24 cellular contexts compared by ENCODE assay signal in genomic region chr1:7429290-7429689, GRCh38.
DNase-seq lines count a peak whose midpoint lies in the region; ATAC-seq, FAIRE-seq and TF ChIP-seq lines count a peak whose summit lies in the region.
"Had no signal": no experiment of that assay in that cellular context is flagged by ENCODE, and none has a peak within 500 bp of the region (broad histone marks: within the 10 kb centered on the region; RNA-seq: fewer than 3 reads in every experiment).

No MANE protein-coding gene starts in this region.

- no peak overlapping the region for H3K4me3 Mint-ChIP-seq in MCF 10A (ENCODE audit: unreplicated experiment)
- H3K4me3 Mint-ChIP-seq: B cell; CD4-positive, alpha-beta T cell; CD8-positive, alpha-beta T cell had no signal

- ATAC-seq in HepG2: no peak
- no peak for ATAC-seq in right lobe of liver
- no peak for ATAC-seq in GM12878
- ATAC-seq: A549; CD8-positive, alpha-beta T cell had no signal

- intact Hi-C loops in HepG2 (cut with micrococcal nuclease; ENCODE audit: unreplicated experiment) (no loop called here), right lobe of liver (cut with DNase I) (no loop called here), GM12878 (cut with micrococcal nuclease; ENCODE audit: unreplicated experiment) (no loop called here), colonic mucosa (cut with DNase I) (no loop called here), MCF 10A (cut with micrococcal nuclease) (no loop called here)

- H3K27ac Mint-ChIP-seq in MCF 10A (ENCODE audit: low read depth, unreplicated experiment): no peak overlapping the region
- H3K27ac Mint-ChIP-seq: B cell; CD4-positive, alpha-beta T cell; CD8-positive, alpha-beta T cell had no signal

- CTCF ChIA-PET in HepG2 (lab: Yijun Ruan, JAX; ENCODE audit: low intra/inter-chr PET ratio, low total read pairs): no interaction called here
- CTCF ChIA-PET in HEK293 (lab: Yijun Ruan, JAX): no interaction called here
- CTCF ChIA-PET in GM12878 (lab: Yijun Ruan, JAX): no interaction called here
- CTCF ChIA-PET in H1 (lab: Charles Lee; ENCODE audit: partially characterized antibody): no interaction called here
- CTCF ChIA-PET in MCF 10A (lab: Yijun Ruan, JAX): interaction anchor here (0.6 kb wide), 1 partner anchor 360 kb away, joined by 3 read pairs; no protein-coding TSS in a partner anchor

- H3K9me3 ChIP-seq in HepG2 (ENCODE audit: low read length) (no peaks in the 10 kb centered on the region), right lobe of liver (no peaks in the 10 kb centered on the region), HEK293 (ENCODE audit: control insufficient read depth, insufficient read depth, low read depth, low read length) (no peaks in the 10 kb centered on the region), GM12878 (replicated peaks; ENCODE audit: control insufficient read depth, insufficient read depth, low read length) (no peaks in the 10 kb centered on the region; the same call in 2 of the 3 replicates), H1 (ENCODE audit: insufficient read depth in 2 of 2, low read depth in 1 of 2, low read length in 1 of 2) (peaks cover 3 to 4% of the 10 kb centered on the region in 2 experiments; a peak in 2 of 4 replicates), colonic mucosa (no peaks in the 10 kb centered on the region)
- H3K9me3 ChIP-seq: Caco-2 had no signal

- H2BK12ac ChIP-seq in H1 (ENCODE audit: low read depth, low read length): no peak overlapping the region

- no peaks in the 10 kb centered on the region for H3K4me1 Mint-ChIP-seq in MCF 10A (ENCODE audit: insufficient read depth, unreplicated experiment)
- H3K4me1 Mint-ChIP-seq: B cell had no signal

- no peaks in the 10 kb centered on the region for H3K36me3 Mint-ChIP-seq in MCF 10A (ENCODE audit: insufficient read depth, unreplicated experiment)
- H3K36me3 Mint-ChIP-seq: CD8-positive, alpha-beta T cell had no signal

- POLR2A ChIA-PET in HepG2 (lab: Yijun Ruan, JAX): no interaction called here
- POLR2A ChIA-PET in HEK293 (lab: Yijun Ruan, JAX): no interaction called here
- POLR2A ChIA-PET in GM12878 (lab: Charles Lee): no interaction called here
- POLR2A ChIA-PET in H1 (lab: Charles Lee; ENCODE audit: partially characterized antibody): no interaction called here
- POLR2A ChIA-PET in MCF 10A (lab: Yijun Ruan, JAX): no interaction called here

- TF ChIP-seq RAD21 in HepG2 (CRISPR knock-in tag; IDR thresholded peaks at IDR 0.05) (no peak), GM12878 (IDR thresholded peaks at IDR 0.05; ENCODE audit: insufficient read depth, low read depth, low read length) (no peak), H1 (IDR thresholded peaks at IDR 0.05 in 1 of 2, conservative IDR thresholded peaks at IDR 0.05 in 1 of 2; ENCODE audit: low read depth in 2 of 2, low read length in 2 of 2) (no peak)

- H3K36me3 ChIP-seq in HepG2 (replicated peaks in 1 of 2; ENCODE audit: control insufficient read depth in 1 of 2, insufficient read depth in 2 of 2, low read length in 2 of 2) (no peaks in the 10 kb centered on the region), right lobe of liver (no peaks in the 10 kb centered on the region), HEK293 (ENCODE audit: control insufficient read depth in 2 of 2, insufficient read depth in 1 of 2, low read length in 2 of 2) (no peaks in the 10 kb centered on the region), GM12878 (ENCODE audit: control insufficient read depth in 2 of 2, insufficient read depth in 2 of 2, low read length in 1 of 2) (no peaks in the 10 kb centered on the region), H1 (ENCODE audit: control insufficient read depth in 2 of 4, insufficient read depth in 4 of 4, low read length in 3 of 4) (no peaks in the 10 kb centered on the region; a peak in 1 of 8 replicates), colonic mucosa (no peaks in the 10 kb centered on the region)
- H3K36me3 ChIP-seq: BLaER1 treated with 17β-estradiol and CSF1 and Interleukin-3, amounts not matched to agents 10 nM and 100 nM had no signal

- RAD21 ChIA-PET in GM12878 (lab: Charles Lee; ENCODE audit: unreplicated experiment): no interaction called here

- H4K5ac ChIP-seq in H1 (ENCODE audit: insufficient read length, low read depth, low read length): no peak overlapping the region

- H3K79me2 ChIP-seq in HepG2 (ENCODE audit: insufficient read depth, low read length): no peaks in the 10 kb centered on the region
- H3K79me2 ChIP-seq in GM12878 (ENCODE audit: control insufficient read depth, insufficient read depth, low read length): no peaks in the 10 kb centered on the region
- H3K79me2 ChIP-seq in H1 (ENCODE audit: control insufficient read depth in 1 of 2, insufficient read depth in 2 of 2, low read length in 2 of 2): no peaks in the 10 kb centered on the region

- no peak overlapping the region for H4K8ac ChIP-seq in H1 (ENCODE audit: extremely low read depth, insufficient read depth, low read length)

- H3K79me1 ChIP-seq in H1 (ENCODE audit: low read depth, low read length): no peaks in the 10 kb centered on the region

- no peaks in the 10 kb centered on the region for H3K9me3 Mint-ChIP-seq in MCF 10A (ENCODE audit: unreplicated experiment)
- H3K9me3 Mint-ChIP-seq: CD4-positive, alpha-beta T cell; CD8-positive, alpha-beta T cell had no signal

- H3K27me3 Mint-ChIP-seq in MCF 10A (ENCODE audit: insufficient read depth, unreplicated experiment): no peaks in the 10 kb centered on the region

- no peak overlapping the region for H2AFZ ChIP-seq in HepG2 (ENCODE audit: low read length)
- H2AFZ ChIP-seq in GM12878 (ENCODE audit: control insufficient read depth, low read depth, low read length): no peak overlapping the region
- no peak overlapping the region for H2AFZ ChIP-seq in H1 (ENCODE audit: low read length)

- no TSS peak for BruUV-seq in HepG2 (replicated peaks; lab: Mats Ljungman, UMichigan)
- BruUV-seq in GM12878 (replicated peaks; lab: Mats Ljungman, UMichigan): no TSS peak
- no TSS peak for BruUV-seq in MCF 10A (replicated peaks; lab: Mats Ljungman, UMichigan)

- no peak for DNase-seq in HepG2 (ENCODE audit: low spot score)
- DNase-seq in right lobe of liver: no peak
- no peak for DNase-seq in GM12878 (ENCODE audit: low read depth, low spot score)
- no peak for DNase-seq in H1 (ENCODE audit: low read depth in 1 of 2, low spot score in 2 of 2)
- no peak for DNase-seq in colonic mucosa
- DNase-seq in MCF 10A (ENCODE audit: unreplicated experiment): no peak
- no peak for DNase-seq in hepatic stellate cell (ENCODE audit: low spot score)
- DNase-seq: AML-193; Caco-2; Calu3; CD4-positive, alpha-beta T cell; CD8-positive, alpha-beta T cell; DMS79 treated with DMSO at 0.1 percent for 48 hours; GF-D8 had no signal

- no peak overlapping the region for H2AK5ac ChIP-seq in H1 (ENCODE audit: low read depth, low read length)

- TF ChIP-seq CTCF in HepG2 (CRISPR knock-in tag; IDR thresholded peaks at IDR 0.05): no peak
- no peak for TF ChIP-seq CTCF in right lobe of liver (IDR thresholded peaks at IDR 0.05)
- TF ChIP-seq CTCF in HEK293 (tag by site-specific recombination; IDR thresholded peaks at IDR 0.05): no peak
- no peak for TF ChIP-seq CTCF in GM12878 (IDR thresholded peaks at IDR 0.05 in 2 of 3, conservative IDR thresholded peaks at IDR 0.05 in 1 of 3; ENCODE audit: control insufficient read depth in 2 of 3, extremely low read depth in 1 of 3, insufficient read depth in 1 of 3, low read depth in 3 of 3, low read length in 3 of 3)
- no peak for TF ChIP-seq CTCF in H1 (IDR thresholded peaks at IDR 0.05; ENCODE audit: control extremely low read depth in 1 of 3, insufficient read depth in 1 of 3, low read depth in 1 of 3, low read length in 3 of 3)
- TF ChIP-seq CTCF in colonic mucosa (IDR thresholded peaks at IDR 0.05): no peak
- no peak for TF ChIP-seq CTCF in MCF 10A (IDR thresholded peaks at IDR 0.05; ENCODE audit: unreplicated experiment)

- H4K91ac ChIP-seq in H1 (replicated peaks; ENCODE audit: insufficient read length, low read length): no peak overlapping the region

- no peak overlapping the region for H3K4ac ChIP-seq in H1 (replicated peaks; ENCODE audit: insufficient read length, low read depth, low read length)

- no peak overlapping the region for H3K27ac ChIP-seq in HepG2 (ENCODE audit: extremely low read length, insufficient read depth, low read length)
- no peak overlapping the region for H3K27ac ChIP-seq in right lobe of liver
- H3K27ac ChIP-seq in HEK293 (ENCODE audit: extremely low read depth, low read depth, low read length): no peak overlapping the region
- no peak overlapping the region for H3K27ac ChIP-seq in GM12878 (ENCODE audit: control insufficient read depth, insufficient read depth)
- no peak overlapping the region for H3K27ac ChIP-seq in H1 (ENCODE audit: low read depth, low read length)
- H3K27ac ChIP-seq in colonic mucosa: no peak overlapping the region
- H3K27ac ChIP-seq: 22Rv1; A549; BLaER1 treated with 17β-estradiol and CSF1 and Interleukin-3, amounts not matched to agents 10 nM and 100 nM; C4-2B had no signal

- SMC1A ChIA-PET in GM12878 (lab: Charles Lee; ENCODE audit: uncharacterized antibody, unreplicated experiment): no interaction called here

- peaks cover 5% of the 10 kb centered on the region; the same call in 1 of the 2 replicates for H3K23me2 ChIP-seq in H1 (ENCODE audit: low read depth, low read length)

- H2BK120ac ChIP-seq in H1 (replicated peaks; ENCODE audit: low read depth, low read length): no peak overlapping the region

- H3K4me2 ChIP-seq in HepG2 (ENCODE audit: low read depth, low read length) (no peak overlapping the region), GM12878 (ENCODE audit: control insufficient read depth, insufficient read depth) (no peak overlapping the region), H1 (ENCODE audit: insufficient read depth in 1 of 2, low read depth in 2 of 2, low read length in 2 of 2) (no peak overlapping the region)
- H3K4me2 ChIP-seq: A549; BLaER1 treated with 17β-estradiol and CSF1 and Interleukin-3, amounts not matched to agents 10 nM and 100 nM had no signal

- no peak for FAIRE-seq in HepG2 (lab: Jason Lieb, UNC)
- peak; percentile 61 for FAIRE-seq in GM12878 (lab: Jason Lieb, UNC)
- FAIRE-seq in H1 (lab: Jason Lieb, UNC): no peak
- FAIRE-seq: A549, D721Med, G401.6, GM12892, GM18507 had no signal

- H3K4me1 ChIP-seq in HepG2 (ENCODE audit: insufficient read depth, low read length) (no peaks in the 10 kb centered on the region), right lobe of liver (no peaks in the 10 kb centered on the region), HEK293 (ENCODE audit: control insufficient read depth, insufficient read depth, low read length) (no peaks in the 10 kb centered on the region), GM12878 (ENCODE audit: control insufficient read depth, insufficient read depth, low read length) (no peaks in the 10 kb centered on the region), H1 (replicated peaks in 1 of 4; ENCODE audit: control insufficient read depth in 3 of 4, insufficient read depth in 4 of 4, low read length in 3 of 4) (peaks cover 0 to 5% (median 0%) of the 10 kb centered on the region in 4 experiments; a peak in 4 of 7 replicates), colonic mucosa (no peaks in the 10 kb centered on the region)
- H3K4me1 ChIP-seq: A549, Caco-2 had no signal

- no peak overlapping the region for H3K9ac ChIP-seq in HepG2 (ENCODE audit: insufficient read depth, low read depth, low read length)
- no peak overlapping the region for H3K9ac ChIP-seq in GM12878 (ENCODE audit: control insufficient read depth, insufficient read depth, low read length)
- no peak overlapping the region for H3K9ac ChIP-seq in H1 (replicated peaks in 1 of 4; ENCODE audit: extremely low read depth in 1 of 4, low read depth in 3 of 4, low read length in 3 of 4)
- no peak overlapping the region for H3K9ac ChIP-seq in colonic mucosa (ENCODE audit: low read depth in 2 of 2, low read length in 2 of 2)
- H3K9ac ChIP-seq: BLaER1 treated with 17β-estradiol and CSF1 and Interleukin-3, amounts not matched to agents 10 nM and 100 nM had no signal

- H2BK15ac ChIP-seq in H1 (ENCODE audit: low read length): no peak overlapping the region

- H2BK20ac ChIP-seq in H1 (ENCODE audit: low read length): no peak overlapping the region

- H2BK5ac ChIP-seq in H1 (ENCODE audit: low read depth, low read length): no peak overlapping the region

- H3K14ac ChIP-seq in H1 (ENCODE audit: insufficient read length): no peak overlapping the region

- H3K27me3 ChIP-seq in HepG2 (ENCODE audit: control insufficient read depth in 1 of 2, insufficient read depth in 2 of 2, low read length in 2 of 2) (peaks cover 1 to 16% of the 10 kb centered on the region in 2 experiments; a peak in 3 of 5 replicates), right lobe of liver (no peaks in the 10 kb centered on the region), GM12878 (replicated peaks in 1 of 2; ENCODE audit: control insufficient read depth in 2 of 2, insufficient read depth in 2 of 2, low read length in 1 of 2) (no peaks in the 10 kb centered on the region), H1 (replicated peaks in 1 of 4; ENCODE audit: control insufficient read depth in 3 of 4, extremely low read depth in 1 of 4, insufficient read depth in 3 of 4, low read length in 3 of 4) (no peaks in the 10 kb centered on the region), colonic mucosa (no peaks in the 10 kb centered on the region)
- H3K27me3 ChIP-seq: BLaER1 treated with 17β-estradiol and CSF1 and Interleukin-3, amounts not matched to agents 10 nM and 100 nM had no signal

- TF ChIP-seq EP300 in HepG2 (IDR thresholded peaks at IDR 0.05; ENCODE audit: low read depth in 2 of 2, low read length in 2 of 2) (no peak), HepG2 (CRISPR knock-in tag; IDR thresholded peaks at IDR 0.05; ENCODE audit: borderline replicate concordance) (no peak), GM12878 (IDR thresholded peaks at IDR 0.05; ENCODE audit: borderline replicate concordance in 1 of 2, control insufficient read depth in 1 of 2, low read depth in 2 of 2, low read length in 2 of 2) (no peak), H1 (IDR thresholded peaks at IDR 0.05; ENCODE audit: borderline replicate concordance in 1 of 2, low read depth in 2 of 2, low read length in 2 of 2) (no peak)

- WGBS in HepG2 (ENCODE audit: low lambda C conversion rate): 25% methylated on average over 3 of the region's 3 CpGs
- 75% methylated on average over 3 of the region's 3 CpGs for WGBS in right lobe of liver (ENCODE audit: insufficient coverage, low coverage, low lambda C conversion rate, missing lambda C conversion rate)
- 19% methylated on average over 3 of the region's 3 CpGs for WGBS in GM12878 (ENCODE audit: insufficient coverage, insufficient replicate concordance, low lambda C conversion rate, missing lambda C conversion rate)
- WGBS in H1 (ENCODE audit: extremely low coverage in 1 of 2, insufficient coverage in 1 of 2, insufficient read length in 1 of 2, insufficient replicate concordance in 2 of 2, low coverage in 1 of 2, low lambda C conversion rate in 2 of 2, missing lambda C conversion rate in 1 of 2), 2 experiments: 87% methylated on average over 3 of the region's 3 CpGs; no CpG with 5 or more reads in 1 of the 2 experiments

- no peak for TF ChIP-seq POLR2A in HepG2 (IDR thresholded peaks at IDR 0.05; ENCODE audit: insufficient read depth in 1 of 2, low read depth in 2 of 2, low read length in 2 of 2)
- no peak for TF ChIP-seq POLR2A in right lobe of liver (IDR thresholded peaks at IDR 0.05)
- no peak for TF ChIP-seq POLR2A in GM12878 (IDR thresholded peaks at IDR 0.05; ENCODE audit: low read depth, low read length)
- TF ChIP-seq POLR2A in H1 (IDR thresholded peaks at IDR 0.05; ENCODE audit: control extremely low read depth in 1 of 2, low read depth in 2 of 2, low read length in 2 of 2): no peak

- no peak overlapping the region for H3K23ac ChIP-seq in H1 (ENCODE audit: insufficient read length)

- no peak overlapping the region for H3K4me3 ChIP-seq in HepG2 (replicated peaks in 1 of 3; ENCODE audit: insufficient read depth in 1 of 3, low read depth in 2 of 3, low read length in 3 of 3)
- no peak overlapping the region for H3K4me3 ChIP-seq in right lobe of liver
- no peak overlapping the region for H3K4me3 ChIP-seq in HEK293 (ENCODE audit: low read depth, low read length)
- no peak overlapping the region for H3K4me3 ChIP-seq in GM12878
- no peak overlapping the region for H3K4me3 ChIP-seq in H1 (ENCODE audit: extremely low read depth in 1 of 4, insufficient read depth in 2 of 4, low read depth in 3 of 4, low read length in 4 of 4)
- no peak overlapping the region for H3K4me3 ChIP-seq in colonic mucosa
- H3K4me3 ChIP-seq: A549; BLaER1 treated with 17β-estradiol and CSF1 and Interleukin-3, amounts not matched to agents 10 nM and 100 nM had no signal

- H3K56ac ChIP-seq in H1 (replicated peaks; ENCODE audit: insufficient read length, low read depth, low read length): peak overlapping the region; percentile 70

- in situ Hi-C loops in HepG2 (cut with HindIII; ENCODE audit: extremely low pct_ligation_motif_present, low pct_unique_long_range_greater_than_20kb) (no loop called here), GM12878 (cut with MboI) (no loop called here)

- H4K20me1 ChIP-seq in HepG2 (ENCODE audit: insufficient read depth, low read length): no peaks in the 10 kb centered on the region
- H4K20me1 ChIP-seq in GM12878 (ENCODE audit: control insufficient read depth, insufficient read depth): no peaks in the 10 kb centered on the region
- H4K20me1 ChIP-seq in H1 (replicated peaks in 1 of 2; ENCODE audit: control insufficient read depth in 1 of 2, insufficient read depth in 2 of 2, low read length in 2 of 2): peaks cover 0 to 6% of the 10 kb centered on the region in 2 experiments

- H3K18ac ChIP-seq in H1 (ENCODE audit: extremely low read depth, low read length): no peak overlapping the region

Comparison
In these comparisons a context has a peak if more than half of its experiments do, and no peak if none do; other contexts are left out.
1. Of the 63 proteins assayed by ChIP-seq in both HepG2 and HEK293: peak only in HepG2: none; only in HEK293: ZNF513 and ZNF747; in both: none; in neither: 61.